Comparison of ENCODE assay signal across 8 cellular contexts in the genomic region with DNA sequence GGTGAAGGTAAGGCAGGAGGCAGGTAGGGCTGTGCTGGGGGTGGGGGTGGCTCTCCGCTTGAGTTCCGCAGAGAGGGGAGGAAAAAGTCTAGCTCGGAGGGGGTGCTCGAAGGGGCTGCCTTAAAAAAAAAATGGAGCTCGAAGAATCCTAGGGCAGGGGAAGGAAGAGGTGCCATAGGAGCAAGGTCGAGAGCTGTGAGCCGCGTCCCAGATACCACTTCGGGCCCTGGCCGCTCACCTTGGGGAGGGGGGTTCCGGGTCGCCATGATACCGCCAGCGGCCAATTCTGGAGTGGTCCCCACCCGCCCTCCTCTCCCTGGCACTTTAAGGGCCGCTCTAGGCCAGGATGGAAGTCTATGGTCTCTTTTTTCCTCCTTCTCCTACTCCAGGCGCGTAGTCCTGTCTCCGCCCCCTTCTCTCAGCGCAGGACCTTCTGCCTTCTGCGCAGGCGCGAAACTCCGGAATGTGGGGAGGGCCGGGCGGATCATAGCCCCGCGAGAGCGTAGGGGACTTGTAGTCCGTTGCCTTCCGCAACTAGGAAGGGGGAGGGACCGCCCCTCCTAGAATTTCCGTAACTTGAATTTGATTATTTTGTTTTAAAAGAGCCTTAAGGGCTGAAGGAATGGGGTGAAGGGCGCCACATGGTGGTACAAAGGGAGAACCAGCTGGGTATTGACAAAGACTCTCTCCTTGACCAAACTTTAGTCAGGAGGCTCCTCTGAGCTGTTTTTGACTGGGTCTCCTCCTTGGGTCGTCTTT. TPM values are rescaled to one million over a fixed set of nuclear protein-coding genes. Genes with fewer than 3 reads are reported as not detected.
DNase-seq lines count a peak whose midpoint lies in the region; ATAC-seq and TF ChIP-seq lines count a peak whose summit lies in the region.

A gene with protein sequence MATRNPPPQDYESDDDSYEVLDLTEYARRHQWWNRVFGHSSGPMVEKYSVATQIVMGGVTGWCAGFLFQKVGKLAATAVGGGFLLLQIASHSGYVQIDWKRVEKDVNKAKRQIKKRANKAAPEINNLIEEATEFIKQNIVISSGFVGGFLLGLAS (minus strand): TSS at position 293 of the 759 bp plus-strand sequence. CDS start 27 bp downstream, at position 266.

- POLR2A ChIA-PET in HEK293 (lab: Yijun Ruan, JAX) = interaction anchor here (0.5 to 1.5 kb wide), 4 partner anchors 11 to 1309 kb away, joined by 3 to 13 read pairs (median 4); a partner anchor contains a TSS

- H3K27me3 ChIP-seq in gastroesophageal sphincter = no peaks in the 10 kb centered on the region

- H3K36me3 Mint-ChIP-seq in activated naive CD4-positive, alpha-beta T cell treated with anti-CD3 and anti-CD28 coated beads, Interleukin-2, amount 10 ng/mL, durations not matched to agents 7 days and 5 days = peaks cover 12% of the 10 kb centered on the region

- H3K4me3 Mint-ChIP-seq in activated naive CD4-positive, alpha-beta T cell treated with anti-CD3 and anti-CD28 coated beads, Interleukin-2, amount 10 ng/mL, durations not matched to agents 7 days and 5 days = peak within 1 kb of the TSS; percentile 89

- CTCF ChIA-PET in HEK293 (lab: Yijun Ruan, JAX) = interaction anchor here (0.6 to 0.9 kb wide), 5 partner anchors 10 to 195 kb away, joined by 3 to 4 read pairs (median 3); no protein-coding TSS in a partner anchor
- CTCF ChIA-PET in activated naive CD4-positive, alpha-beta T cell treated with anti-CD3 and anti-CD28 coated beads, Interleukin-2, amount 10 ng/mL, durations not matched to agents 7 days and 5 days (lab: Charles Lee) = interaction anchor here (0.5 to 1.0 kb wide), 2 partner anchors 298 to 408 kb away, joined by 3 read pairs; no protein-coding TSS in a partner anchor

- 3 to 8% methylated on average over 5 to 21 of the region's 35 CpGs for WGBS in gastroesophageal sphincter (ENCODE audit: low coverage in 1 of 2), 2 donors

- peak; percentile 28; the same call in 1 of the 2 replicates for TF ChIP-seq CTCF in HEK293 (tag by site-specific recombination; IDR thresholded peaks at IDR 0.05)
- TF ChIP-seq CTCF in gastroesophageal sphincter (IDR thresholded peaks at IDR 0.05) = peak in 3 of 4 experiments; percentile 4 to 44 (median 15)

- in situ Hi-C loops in SK-MEL-5 (cut with HindIII; ENCODE audit: low pct_unique_long_range_greater_than_20kb, low sequenced_read_pairs) = no loop called here

- H3K27me3 Mint-ChIP-seq in activated naive CD4-positive, alpha-beta T cell treated with anti-CD3 and anti-CD28 coated beads, Interleukin-2, amount 10 ng/mL, durations not matched to agents 7 days and 5 days = no peaks in the 10 kb centered on the region

- TF ChIP-seq EP300 in gastroesophageal sphincter (IDR thresholded peaks at IDR 0.05) = no peak

- H3K9me3 Mint-ChIP-seq in activated naive CD4-positive, alpha-beta T cell treated with anti-CD3 and anti-CD28 coated beads, Interleukin-2, amount 10 ng/mL, durations not matched to agents 7 days and 5 days = no peaks in the 10 kb centered on the region

- H3K4me1 Mint-ChIP-seq in activated naive CD4-positive, alpha-beta T cell treated with anti-CD3 and anti-CD28 coated beads, Interleukin-2, amount 10 ng/mL, durations not matched to agents 7 days and 5 days = peaks cover 21% of the 10 kb centered on the region

- TF ChIP-seq POLR2A in gastroesophageal sphincter (IDR thresholded peaks at IDR 0.05) = peak in 1 of 2 donors; percentile 37

- H3K27ac Mint-ChIP-seq in activated naive CD4-positive, alpha-beta T cell treated with anti-CD3 and anti-CD28 coated beads, Interleukin-2, amount 10 ng/mL, durations not matched to agents 7 days and 5 days = peak within 1 kb of the TSS; percentile 93

- H3K27ac ChIP-seq in HEK293 (ENCODE audit: extremely low read depth, low read depth, low read length) = peak within 1 kb of the TSS; percentile 73
- peak within 1 kb of the TSS; percentile 73 to 82 (median 74) for H3K27ac ChIP-seq in gastroesophageal sphincter

- peak; percentile 98 for ATAC-seq in gastroesophageal sphincter

- DNase-seq in GM03348 (ENCODE audit: low spot score) (peak; percentile 94), MV-4-11 (lab: John Stamatoyannopoulos, UW) (peak; percentile 94), SK-MEL-5 (ENCODE audit: low read depth, low spot score) (peak; percentile 93), non-pigmented ciliary epithelial cell (ENCODE audit: low read depth) (peak; percentile 75), superior temporal gyrus (ENCODE audit: extremely low spot score) (peak; percentile 89)
- peak; percentile 93 for DNase-seq in activated naive CD4-positive, alpha-beta T cell treated with anti-CD3 and anti-CD28 coated beads, Interleukin-2, amount 10 ng/mL, durations not matched to agents 7 days and 5 days

- H3K4me3 ChIP-seq in HEK293 (ENCODE audit: low read depth, low read length) = peak within 1 kb of the TSS; percentile 93
- peak within 1 kb of the TSS; percentile 67 to 94 for H3K4me3 ChIP-seq in gastroesophageal sphincter

- H3K9me3 ChIP-seq in HEK293 (ENCODE audit: control insufficient read depth, insufficient read depth, low read depth, low read length) (no peaks in the 10 kb centered on the region), gastroesophageal sphincter (no peaks in the 10 kb centered on the region)

- no peaks in the 10 kb centered on the region for H3K4me1 ChIP-seq in HEK293 (ENCODE audit: control insufficient read depth, insufficient read depth, low read length)
- H3K4me1 ChIP-seq in gastroesophageal sphincter = peaks cover 0 to 24% (median 4%) of the 10 kb centered on the region in 3 donors

- peaks cover 10 to 28% of the 10 kb centered on the region in 2 experiments for H3K36me3 ChIP-seq in HEK293 (ENCODE audit: control insufficient read depth in 2 of 2, insufficient read depth in 1 of 2, low read length in 2 of 2)
- peaks cover 0 to 7% of the 10 kb centered on the region in 2 donors for H3K36me3 ChIP-seq in gastroesophageal sphincter

TF ChIP-seq in HEK293, 187 proteins besides CTCF, POLR2A, EP300 and RAD21 (continues in another document):
- TF ChIP-seq, protein P1, sequence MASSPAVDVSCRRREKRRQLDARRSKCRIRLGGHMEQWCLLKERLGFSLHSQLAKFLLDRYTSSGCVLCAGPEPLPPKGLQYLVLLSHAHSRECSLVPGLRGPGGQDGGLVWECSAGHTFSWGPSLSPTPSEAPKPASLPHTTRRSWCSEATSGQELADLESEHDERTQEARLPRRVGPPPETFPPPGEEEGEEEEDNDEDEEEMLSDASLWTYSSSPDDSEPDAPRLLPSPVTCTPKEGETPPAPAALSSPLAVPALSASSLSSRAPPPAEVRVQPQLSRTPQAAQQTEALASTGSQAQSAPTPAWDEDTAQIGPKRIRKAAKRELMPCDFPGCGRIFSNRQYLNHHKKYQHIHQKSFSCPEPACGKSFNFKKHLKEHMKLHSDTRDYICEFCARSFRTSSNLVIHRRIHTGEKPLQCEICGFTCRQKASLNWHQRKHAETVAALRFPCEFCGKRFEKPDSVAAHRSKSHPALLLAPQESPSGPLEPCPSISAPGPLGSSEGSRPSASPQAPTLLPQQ (tag by site-specific recombination; IDR thresholded peaks at IDR 0.05) = peak; percentile 99
- TF ChIP-seq ZNF777 (tag by site-specific recombination; IDR thresholded peaks at IDR 0.05; ENCODE audit: borderline replicate concordance) = no peak
- peak; percentile 88 for TF ChIP-seq SP3 (tag by site-specific recombination; IDR thresholded peaks at IDR 0.05)
- TF ChIP-seq ZNF23 (tag by site-specific recombination; IDR thresholded peaks at IDR 0.05; ENCODE audit: borderline replicate concordance) = no peak
- TF ChIP-seq ZNF561 (tag by site-specific recombination; IDR thresholded peaks at IDR 0.05; ENCODE audit: borderline replicate concordance) = 0 out of 2 replicates have a peak, but pooled peaks have one; percentile 41
- TF ChIP-seq ZNF660 (tag by site-specific recombination; IDR thresholded peaks at IDR 0.05) = peak; percentile 29
- TF ChIP-seq, protein P2, sequence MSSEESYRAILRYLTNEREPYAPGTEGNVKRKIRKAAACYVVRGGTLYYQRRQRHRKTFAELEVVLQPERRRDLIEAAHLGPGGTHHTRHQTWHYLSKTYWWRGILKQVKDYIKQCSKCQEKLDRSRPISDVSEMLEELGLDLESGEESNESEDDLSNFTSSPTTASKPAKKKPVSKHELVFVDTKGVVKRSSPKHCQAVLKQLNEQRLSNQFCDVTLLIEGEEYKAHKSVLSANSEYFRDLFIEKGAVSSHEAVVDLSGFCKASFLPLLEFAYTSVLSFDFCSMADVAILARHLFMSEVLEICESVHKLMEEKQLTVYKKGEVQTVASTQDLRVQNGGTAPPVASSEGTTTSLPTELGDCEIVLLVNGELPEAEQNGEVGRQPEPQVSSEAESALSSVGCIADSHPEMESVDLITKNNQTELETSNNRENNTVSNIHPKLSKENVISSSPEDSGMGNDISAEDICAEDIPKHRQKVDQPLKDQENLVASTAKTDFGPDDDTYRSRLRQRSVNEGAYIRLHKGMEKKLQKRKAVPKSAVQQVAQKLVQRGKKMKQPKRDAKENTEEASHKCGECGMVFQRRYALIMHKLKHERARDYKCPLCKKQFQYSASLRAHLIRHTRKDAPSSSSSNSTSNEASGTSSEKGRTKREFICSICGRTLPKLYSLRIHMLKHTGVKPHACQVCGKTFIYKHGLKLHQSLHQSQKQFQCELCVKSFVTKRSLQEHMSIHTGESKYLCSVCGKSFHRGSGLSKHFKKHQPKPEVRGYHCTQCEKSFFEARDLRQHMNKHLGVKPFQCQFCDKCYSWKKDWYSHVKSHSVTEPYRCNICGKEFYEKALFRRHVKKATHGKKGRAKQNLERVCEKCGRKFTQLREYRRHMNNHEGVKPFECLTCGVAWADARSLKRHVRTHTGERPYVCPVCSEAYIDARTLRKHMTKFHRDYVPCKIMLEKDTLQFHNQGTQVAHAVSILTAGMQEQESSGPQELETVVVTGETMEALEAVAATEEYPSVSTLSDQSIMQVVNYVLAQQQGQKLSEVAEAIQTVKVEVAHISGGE (tag by site-specific recombination; conservative IDR thresholded peaks at IDR 0.05; ENCODE audit: low read depth) = peak; percentile 83
- peak; percentile 77 for TF ChIP-seq ZSCAN30 (tag by site-specific recombination; IDR thresholded peaks at IDR 0.05)
- peak; percentile 30 for TF ChIP-seq GLIS1 (tag by site-specific recombination; IDR thresholded peaks at IDR 0.05)
- no peak for TF ChIP-seq ZNF549 (tag by site-specific recombination; IDR thresholded peaks at IDR 0.05)
- TF ChIP-seq ZNF76 (tag by site-specific recombination; IDR thresholded peaks at IDR 0.05; ENCODE audit: borderline replicate concordance, low read depth) = peak; percentile 73; the same call in 1 of the 2 replicates
- no peak for TF ChIP-seq ZNF214 (tag by site-specific recombination; IDR thresholded peaks at IDR 0.05; ENCODE audit: borderline replicate concordance)
- TF ChIP-seq ZBTB7A (tag by site-specific recombination; IDR thresholded peaks at IDR 0.05; ENCODE audit: low read depth) = peak; percentile 62; the same call in 1 of the 2 replicates
- no peak for TF ChIP-seq ZNF24 (tag by site-specific recombination; IDR thresholded peaks at IDR 0.05)

RNA-seq across cellular contexts. Expression of the gene that starts here (rescaled TPM):
- 24.8 and 27.2 TPM in 2 replicates for total RNA-seq in SK-MEL-5 (2014; rRNA removed; shearing (Covaris generic))
- polyA plus RNA-seq in SK-MEL-5 (2015; cell fraction: cytosol; rRNA removed) = 18.3 and 20.8 TPM in 2 replicates
- 7.5 and 15.4 TPM in 2 replicates for polyA plus RNA-seq in SK-MEL-5 (2015; cell fraction: nucleus; rRNA removed)
- total RNA-seq in gastroesophageal sphincter = 10 to 100 TPM in 3 of 4 donors, 1 to 10 TPM in 1; 9.1 to 16.5 (median 11.7) TPM

Comparison
In these comparisons a context has a peak if more than half of its experiments do, and no peak if none do; other contexts are left out.
1. Peak in every context shown above with its lines: DNase-seq, ATAC-seq, H3K4me3 ChIP-seq and H3K27ac ChIP-seq.